8 cellular contexts compared by ENCODE assay signal in the genomic region with DNA sequence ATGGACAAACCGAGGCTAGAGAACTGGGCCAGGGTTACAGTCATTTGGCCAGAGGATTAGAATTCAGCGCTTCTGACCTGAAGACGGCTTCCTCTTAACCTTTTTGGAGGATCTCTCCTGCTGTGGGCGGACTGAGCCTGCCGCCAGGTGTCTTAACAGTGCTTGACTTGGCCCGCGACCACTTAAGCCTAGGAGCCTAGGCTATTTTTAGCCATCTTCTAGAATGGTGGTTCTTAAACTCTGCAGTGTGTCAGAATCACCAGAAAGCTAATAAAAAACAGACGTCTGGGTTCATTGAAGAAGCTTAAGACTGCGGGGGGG.
DNase-seq lines count a peak whose midpoint lies in the region; ATAC-seq lines count a peak whose summit lies in the region.

No MANE protein-coding gene starts in this region.

- no peaks in the 10 kb centered on the region for H3K9me3 Mint-ChIP-seq in activated naive CD4-positive, alpha-beta T cell treated with anti-CD3 and anti-CD28 coated beads, Interleukin-2, amount 10 ng/mL, durations not matched to agents 7 days and 5 days

- peak overlapping the region; percentile 93; the same call in 1 of the 2 replicates for H3K4me3 ChIP-seq in iPS DF 6.9 (ENCODE audit: low read length)

- peak overlapping the region; percentile 92 for H3K27ac Mint-ChIP-seq in activated naive CD4-positive, alpha-beta T cell treated with anti-CD3 and anti-CD28 coated beads, Interleukin-2, amount 10 ng/mL, durations not matched to agents 7 days and 5 days

- H3K36me3 Mint-ChIP-seq in activated naive CD4-positive, alpha-beta T cell treated with anti-CD3 and anti-CD28 coated beads, Interleukin-2, amount 10 ng/mL, durations not matched to agents 7 days and 5 days: peaks cover 30% of the 10 kb centered on the region

- H3K4me1 ChIP-seq in iPS DF 6.9 (ENCODE audit: control insufficient read depth, insufficient read depth, low read length): peaks cover 2% of the 10 kb centered on the region; the same call in 1 of the 2 replicates

- H3K27me3 Mint-ChIP-seq in activated naive CD4-positive, alpha-beta T cell treated with anti-CD3 and anti-CD28 coated beads, Interleukin-2, amount 10 ng/mL, durations not matched to agents 7 days and 5 days: no peaks in the 10 kb centered on the region

- CTCF ChIA-PET in activated naive CD4-positive, alpha-beta T cell treated with anti-CD3 and anti-CD28 coated beads, Interleukin-2, amount 10 ng/mL, durations not matched to agents 7 days and 5 days (lab: Charles Lee): interaction anchor here (1.4 kb wide), 1 partner anchor 130 kb away, joined by 3 read pairs; no protein-coding TSS in a partner anchor

- WGBS in iPS DF 6.9 (ENCODE audit: insufficient coverage, insufficient read length): no CpG with 5 or more reads among the region's 9 CpGs

- H3K4me3 Mint-ChIP-seq in activated naive CD4-positive, alpha-beta T cell treated with anti-CD3 and anti-CD28 coated beads, Interleukin-2, amount 10 ng/mL, durations not matched to agents 7 days and 5 days: peak overlapping the region; percentile 91

- no peaks in the 10 kb centered on the region for H3K27me3 ChIP-seq in iPS DF 6.9 (ENCODE audit: control insufficient read depth, insufficient read depth, low read length)

- no peak overlapping the region for H3K27ac ChIP-seq in iPS DF 6.9 (ENCODE audit: low read length)

- DNase-seq in activated CD4-positive, CD25-positive, alpha-beta regulatory T cell treated with anti-CD3 and anti-CD28 coated beads, Interleukin-2, amount 50 U/mL, for 72 hours: no peak
- peak; percentile 12 to 57 for DNase-seq in NCI-H2081 (lab: John Stamatoyannopoulos, UW)
- peak; percentile 35 for DNase-seq in activated naive CD4-positive, alpha-beta T cell treated with anti-CD3 and anti-CD28 coated beads, Interleukin-2, amount 10 ng/mL, durations not matched to agents 7 days and 5 days
- no peak for DNase-seq in iPS DF 6.9 (ENCODE audit: low read depth, low spot score)
- DNase-seq in stimulated activated CD4-positive, alpha-beta T cell treated with anti-CD3 and anti-CD28 coated beads, Interleukin-4, amount 100 ng/mL, for 1 hour: peak; percentile 23
- no peak for DNase-seq in NCI-H2196 treated with DMSO at 0.1 percent for 48 hours (lab: John Stamatoyannopoulos, UW; ENCODE audit: unreplicated experiment)

- peak; percentile 3 to 8 for ATAC-seq in activated CD4-positive, CD25-positive, alpha-beta regulatory T cell treated with anti-CD3 and anti-CD28 coated beads, Interleukin-2, amount 50 U/mL, for 24 hours
- no peak for ATAC-seq in HG02938 (IDR thresholded peaks at IDR 0.05; ENCODE audit: unreplicated experiment)

- 0 out of 2 replicates have a peak, but pooled peaks cover 6% of the 10 kb centered on the region for H3K36me3 ChIP-seq in iPS DF 6.9 (ENCODE audit: control insufficient read depth, insufficient read depth, low read length)

- peaks cover 55% of the 10 kb centered on the region for H3K4me1 Mint-ChIP-seq in activated naive CD4-positive, alpha-beta T cell treated with anti-CD3 and anti-CD28 coated beads, Interleukin-2, amount 10 ng/mL, durations not matched to agents 7 days and 5 days

- no peaks in the 10 kb centered on the region for H3K9me3 ChIP-seq in iPS DF 6.9 (ENCODE audit: control insufficient read depth, insufficient read depth, low read length)

Comparison
In these comparisons a context has a peak if more than half of its experiments do, and no peak if none do; other contexts are left out.
1. DNase-seq: peak in NCI-H2081 (2 of 2), activated naive CD4-positive, alpha-beta T cell treated with anti-CD3 and anti-CD28 coated beads, Interleukin-2, amount 10 ng/mL, durations not matched to agents 7 days and 5 days (single experiment) and stimulated activated CD4-positive, alpha-beta T cell treated with anti-CD3 and anti-CD28 coated beads, Interleukin-4, amount 100 ng/mL, for 1 hour (single experiment); none in activated CD4-positive, CD25-positive, alpha-beta regulatory T cell treated with anti-CD3 and anti-CD28 coated beads, Interleukin-2, amount 50 U/mL, for 72 hours (single experiment), iPS DF 6.9 (single experiment) and NCI-H2196 treated with DMSO at 0.1 percent for 48 hours (single experiment).